ENCODE assay signal across 30 cellular contexts in genomic region chr15:80440024-80440423, GRCh38. TPM values are rescaled to one million over a fixed set of nuclear protein-coding genes. Genes with fewer than 3 reads are reported as not detected.
"Had no signal": no experiment of that assay in that cellular context is flagged by ENCODE, and none has a peak within 500 bp of the region (broad histone marks: within the 10 kb centered on the region; RNA-seq: fewer than 3 reads in every experiment).

No MANE protein-coding gene starts in this region.

- H3K4me3 ChIP-seq: body of pancreas, ovary, prostate gland, sigmoid colon, tibial artery, upper lobe of right lung had no signal

- H3K4me3 Mint-ChIP-seq: activated CD8-positive, alpha-beta T cell treated with anti-CD3 and anti-CD28 coated beads for 36 hours; activated naive CD8-positive, alpha-beta T cell; immature natural killer cell; nephron; stimulated activated memory B cell treated with anti-CD40 and anti-IgM and Interleukin-4, amounts not matched to agents 10 μg/mL and 1 μg/mL and 100 μg/mL, for 72 hours; stimulated activated naive CD8-positive, alpha-beta T cell treated with anti-CD3 and anti-CD28 coated beads, Interleukin-15, amount 100 ng/mL, for 72 hours; T-helper 1 cell treated with Interleukin-12 subunit alpha and Interleukin-12 subunit beta and Interleukin-4 antibody, amounts not matched to agents 30 μg/mL and 1 μg/mL, for 36 hours had no signal

- H3K36me3 Mint-ChIP-seq: activated naive CD8-positive, alpha-beta T cell; immature natural killer cell; stimulated activated memory B cell treated with anti-CD40 and anti-IgM and Interleukin-4, amounts not matched to agents 10 μg/mL and 1 μg/mL and 100 μg/mL, for 72 hours had no signal

- H3K9me3 Mint-ChIP-seq: activated CD8-positive, alpha-beta T cell treated with anti-CD3 and anti-CD28 coated beads for 36 hours; immature natural killer cell; nephron; stimulated activated memory B cell treated with anti-CD40 and anti-IgM and Interleukin-4, amounts not matched to agents 10 μg/mL and 1 μg/mL and 100 μg/mL, for 72 hours; stimulated activated naive CD8-positive, alpha-beta T cell treated with anti-CD3 and anti-CD28 coated beads, Interleukin-15, amount 100 ng/mL, for 72 hours; T-helper 1 cell treated with Interleukin-12 subunit alpha and Interleukin-12 subunit beta and Interleukin-4 antibody, amounts not matched to agents 30 μg/mL and 1 μg/mL, for 36 hours had no signal

- H3K36me3 ChIP-seq: neutrophil, ovary, prostate gland, sigmoid colon, tibial artery, upper lobe of right lung had no signal

- H3K27ac ChIP-seq: body of pancreas, neutrophil, ovary, prostate gland, sigmoid colon, tibial artery, upper lobe of right lung had no signal

- H3K4me1 Mint-ChIP-seq: immature natural killer cell; stimulated activated memory B cell treated with anti-CD40 and anti-IgM and Interleukin-4, amounts not matched to agents 10 μg/mL and 1 μg/mL and 100 μg/mL, for 72 hours had no signal

- DNase-seq: activated CD4-positive, alpha-beta T cell treated with anti-CD3 and anti-CD28 coated beads for 1 hour; activated CD4-positive, alpha-beta T cell treated with anti-CD3 and anti-CD28 coated beads, Interleukin-2, amount 50 U/mL, for 1 hour; activated CD8-positive, alpha-beta T cell treated with anti-CD3 and anti-CD28 coated beads for 36 hours; activated naive CD4-positive, alpha-beta T cell; activated T-cell treated with anti-CD3 and anti-CD28 coated beads, Interleukin-2, amount 50 U/mL, for 48 hours; aorta; body of pancreas; cortex of kidney; foreskin fibroblast; hippocampal formation; immature natural killer cell; kidney glomerular epithelial cell; left ventricle myocardium superior; ovary; retina; sigmoid colon; small intestine; stimulated activated CD4-positive, alpha-beta T cell treated with anti-CD3 and anti-CD28 coated beads, Interleukin-4, amount 100 ng/mL, for 24 hours; stimulated activated naive CD8-positive, alpha-beta T cell treated with anti-CD3 and anti-CD28 coated beads, Interleukin-15, amount 100 ng/mL, for 72 hours; substantia nigra; SW 1271; T1000; tibial artery; upper lobe of right lung had no signal

- H3K27me3 ChIP-seq: body of pancreas, ovary, sigmoid colon, tibial artery, upper lobe of right lung had no signal

- H3K27ac Mint-ChIP-seq: activated CD8-positive, alpha-beta T cell treated with anti-CD3 and anti-CD28 coated beads for 36 hours; activated naive CD8-positive, alpha-beta T cell; immature natural killer cell; nephron; stimulated activated memory B cell treated with anti-CD40 and anti-IgM and Interleukin-4, amounts not matched to agents 10 μg/mL and 1 μg/mL and 100 μg/mL, for 72 hours; stimulated activated naive CD8-positive, alpha-beta T cell treated with anti-CD3 and anti-CD28 coated beads, Interleukin-15, amount 100 ng/mL, for 72 hours; T-helper 1 cell treated with Interleukin-12 subunit alpha and Interleukin-12 subunit beta and Interleukin-4 antibody, amounts not matched to agents 30 μg/mL and 1 μg/mL, for 36 hours had no signal

- H3K4me1 ChIP-seq: body of pancreas, prostate gland, sigmoid colon, tibial artery, upper lobe of right lung had no signal

- H3K9me3 ChIP-seq: body of pancreas, neutrophil, ovary, prostate gland, sigmoid colon, tibial artery, upper lobe of right lung had no signal

RNA-seq across cellular contexts. Expression of gene ARNT2, which starts 35.8 kb away (rescaled TPM):
- polyA plus RNA-seq: immature natural killer cell had no signal
